9 cellular contexts compared by ENCODE assay signal in genomic region chr15:73560501-73561117, GRCh38.
DNase-seq lines count a peak whose midpoint lies in the region.
"Had no signal": no experiment of that assay in that cellular context is flagged by ENCODE, and none has a peak within 500 bp of the region (broad histone marks: within the 10 kb centered on the region; RNA-seq: fewer than 3 reads in every experiment).

No MANE protein-coding gene starts in this region.

- H3K36me3 Mint-ChIP-seq in activated naive CD4-positive, alpha-beta T cell treated with anti-CD3 and anti-CD28 coated beads for 36 hours (ENCODE audit: low read depth) = peaks cover 20% of the 10 kb centered on the region

- no peaks in the 10 kb centered on the region for H3K27me3 Mint-ChIP-seq in activated naive CD4-positive, alpha-beta T cell treated with anti-CD3 and anti-CD28 coated beads for 36 hours (ENCODE audit: low read depth)
- H3K27me3 Mint-ChIP-seq: activated naive CD4-positive, alpha-beta T cell treated with anti-CD3 and anti-CD28 coated beads, Interleukin-2, amount 50 U/mL, for 24 hours had no signal

- H3K4me3 Mint-ChIP-seq in activated naive CD4-positive, alpha-beta T cell treated with anti-CD3 and anti-CD28 coated beads for 36 hours = no peak overlapping the region
- H3K4me3 Mint-ChIP-seq: activated naive CD4-positive, alpha-beta T cell treated with anti-CD3 and anti-CD28 coated beads, Interleukin-2, amount 50 U/mL, for 24 hours had no signal

- intact Hi-C loops in activated naive CD4-positive, alpha-beta T cell treated with anti-CD3 and anti-CD28 coated beads for 36 hours (cut with micrococcal nuclease) = loop anchor here (1.0 to 10.0 kb wide), 3 partner anchors 76 to 256 kb away; no protein-coding TSS in a partner anchor

- H3K9me3 Mint-ChIP-seq in activated naive CD4-positive, alpha-beta T cell treated with anti-CD3 and anti-CD28 coated beads for 36 hours = no peaks in the 10 kb centered on the region
- H3K9me3 Mint-ChIP-seq: activated naive CD4-positive, alpha-beta T cell treated with anti-CD3 and anti-CD28 coated beads, Interleukin-2, amount 50 U/mL, for 24 hours had no signal

- H3K4me1 Mint-ChIP-seq in activated naive CD4-positive, alpha-beta T cell treated with anti-CD3 and anti-CD28 coated beads for 36 hours (ENCODE audit: low read depth) = no peaks in the 10 kb centered on the region
- H3K4me1 Mint-ChIP-seq: activated naive CD4-positive, alpha-beta T cell treated with anti-CD3 and anti-CD28 coated beads, Interleukin-2, amount 50 U/mL, for 24 hours had no signal

- DNase-seq in activated naive CD4-positive, alpha-beta T cell treated with anti-CD3 and anti-CD28 coated beads for 36 hours = peak; percentile 21
- DNase-seq in activated naive CD4-positive, alpha-beta T cell (lab: John Stamatoyannopoulos, UW) = no peak
- DNase-seq in NCI-H146 (lab: John Stamatoyannopoulos, UW) (peak; percentile 54), SW480 (ENCODE audit: low spot score) (peak; percentile 71), fibroblast of the conjunctiva (ENCODE audit: low read depth) (peak; percentile 78), renal cortical epithelial cell (ENCODE audit: low read depth) (peak; percentile 70), activated gamma-delta T cell (lab: John Stamatoyannopoulos, UW) (no peak), GM19240 (ENCODE audit: insufficient read length, low spot score) (no peak)

- H3K27ac Mint-ChIP-seq in activated naive CD4-positive, alpha-beta T cell treated with anti-CD3 and anti-CD28 coated beads for 36 hours = no peak overlapping the region
- H3K27ac Mint-ChIP-seq: activated naive CD4-positive, alpha-beta T cell treated with anti-CD3 and anti-CD28 coated beads, Interleukin-2, amount 50 U/mL, for 24 hours had no signal

- CTCF ChIA-PET in activated naive CD4-positive, alpha-beta T cell treated with anti-CD3 and anti-CD28 coated beads for 36 hours (lab: Charles Lee) = interaction anchor here (0.9 to 3.7 kb wide), 9 partner anchors 9 to 145 kb away, joined by 3 to 53 read pairs (median 6); partner anchors contain the start of gene NPTN

Comparison
In these comparisons a context has a peak if more than half of its experiments do, and no peak if none do; other contexts are left out.
1. DNase-seq: peak in activated naive CD4-positive, alpha-beta T cell treated with anti-CD3 and anti-CD28 coated beads for 36 hours (single experiment), NCI-H146 (single experiment), SW480 (single experiment), fibroblast of the conjunctiva (single experiment) and renal cortical epithelial cell (single experiment); none in activated naive CD4-positive, alpha-beta T cell (0 of 4), activated gamma-delta T cell (single experiment) and GM19240 (single experiment).